ENCODE assay signal across 8 cellular contexts in the genomic region with DNA sequence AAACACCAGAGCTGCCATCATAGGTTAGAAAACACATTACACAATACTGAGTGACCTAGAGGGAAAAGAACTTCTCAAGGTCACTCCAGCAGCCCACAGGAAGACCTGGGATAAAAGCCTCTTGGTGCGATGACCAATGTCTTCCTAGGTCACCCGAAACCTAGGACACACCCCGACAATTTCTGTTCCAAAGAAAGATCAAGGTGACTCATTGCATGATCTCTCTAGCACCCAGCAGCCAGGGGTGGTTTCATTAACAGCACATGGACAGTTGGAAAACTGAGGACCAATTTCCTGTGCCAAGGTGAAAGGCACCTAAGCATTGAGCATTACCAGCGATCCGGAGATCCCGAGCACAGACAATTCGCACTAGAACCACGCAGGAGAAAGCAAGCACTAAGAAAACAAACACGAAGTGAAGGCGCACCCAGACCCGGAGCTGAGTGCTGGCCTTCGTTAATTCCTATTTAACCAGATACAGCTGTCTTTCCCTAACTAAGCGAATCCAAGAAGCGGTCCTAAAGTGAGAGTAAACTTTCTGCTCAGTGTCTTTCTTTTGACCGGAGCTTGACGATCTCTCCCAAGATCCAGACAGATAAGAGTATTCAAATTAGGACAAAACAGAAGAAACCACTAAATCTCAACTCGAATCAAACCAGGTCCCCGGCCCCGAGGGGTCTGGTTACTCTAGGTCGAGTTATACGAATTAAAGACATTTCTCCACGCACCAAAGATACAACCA. TPM values are rescaled to one million over a fixed set of nuclear protein-coding genes. Genes with fewer than 3 reads are reported as not detected.
DNase-seq lines count a peak whose midpoint lies in the region; ATAC-seq and TF ChIP-seq lines count a peak whose summit lies in the region.

No MANE protein-coding gene starts in this region.

- H3K27me3 ChIP-seq in CD8-positive, alpha-beta memory T cell (ENCODE audit: insufficient read depth, low read length, poor library complexity, severe bottlenecking): peaks cover 28% of the 10 kb centered on the region
- H3K27me3 ChIP-seq in iPS-18a (ENCODE audit: control insufficient read depth, insufficient read depth, low read length) (peaks cover 70% of the 10 kb centered on the region), spleen (replicated peaks in 1 of 7) (peaks cover 0 to 58% (median 32%) of the 10 kb centered on the region in 7 donors)

- H3K4me1 ChIP-seq in CD8-positive, alpha-beta memory T cell (ENCODE audit: insufficient read depth, low read length): peaks cover 12% of the 10 kb centered on the region
- H3K4me1 ChIP-seq in iPS-18a (ENCODE audit: control insufficient read depth, low read depth, low read length) (peaks cover 11% of the 10 kb centered on the region), spleen (peaks cover 0 to 33% (median 26%) of the 10 kb centered on the region in 6 donors)

- intact Hi-C loops in spleen (cut with DNase I; ENCODE audit: low total_unique reads): no loop called here

- no peak overlapping the region for H3K4me3 ChIP-seq in CD8-positive, alpha-beta memory T cell (ENCODE audit: low read length)
- peak overlapping the region; percentile 84 for H3K4me3 ChIP-seq in iPS-18a (ENCODE audit: low read length)
- peak overlapping the region in 7 of 8 donors; percentile 48 to 81 (median 56) for H3K4me3 ChIP-seq in spleen

- H3K9me3 Mint-ChIP-seq in CD8-positive, alpha-beta memory T cell: no peaks in the 10 kb centered on the region
- H3K9me3 Mint-ChIP-seq in HFFc6: no peaks in the 10 kb centered on the region

- H3K27me3 Mint-ChIP-seq in CD8-positive, alpha-beta memory T cell: peaks cover 39 to 58% of the 10 kb centered on the region in 2 donors
- H3K27me3 Mint-ChIP-seq in HFFc6 (ENCODE audit: insufficient read depth): peaks cover 46% of the 10 kb centered on the region

- peak overlapping the region; percentile 73 to 87 (median 81) for H3K4me3 Mint-ChIP-seq in CD8-positive, alpha-beta memory T cell
- peak overlapping the region; percentile 78 for H3K4me3 Mint-ChIP-seq in HFFc6

- no peak for TF ChIP-seq POLR2A in spleen (IDR thresholded peaks at IDR 0.05)

- H3K9ac ChIP-seq in iPS-18a (ENCODE audit: low read length): no peak overlapping the region

- CTCF ChIA-PET in CD8-positive, alpha-beta memory T cell (lab: Charles Lee): no interaction called here

- peak overlapping the region in 2 of 8 donors; percentile 26 to 43 for H3K27ac Mint-ChIP-seq in CD8-positive, alpha-beta memory T cell
- no peak overlapping the region for H3K27ac Mint-ChIP-seq in HFFc6

- H3K27ac ChIP-seq in CD8-positive, alpha-beta memory T cell (ENCODE audit: low read depth, low read length): no peak overlapping the region
- no peak overlapping the region for H3K27ac ChIP-seq in iPS-18a (ENCODE audit: low read length)
- peak overlapping the region in 2 of 8 donors; percentile 2 to 30 for H3K27ac ChIP-seq in spleen

- POLR2A ChIA-PET in CD8-positive, alpha-beta memory T cell (lab: Charles Lee): no interaction called here

- WGBS in spleen, 5 donors: 11 to 20% (median 16%) methylated on average over 22 of the region's 22 CpGs

- H3K4me1 Mint-ChIP-seq in CD8-positive, alpha-beta memory T cell: peaks cover 16 to 25% (median 19%) of the 10 kb centered on the region in 3 donors
- H3K4me1 Mint-ChIP-seq in HFFc6 (ENCODE audit: low read depth): peaks cover 19% of the 10 kb centered on the region

- H3K36me3 ChIP-seq in CD8-positive, alpha-beta memory T cell (ENCODE audit: insufficient read depth, low read length): no peaks in the 10 kb centered on the region
- H3K36me3 ChIP-seq in iPS-18a (ENCODE audit: control insufficient read depth, low read depth, low read length) (no peaks in the 10 kb centered on the region), spleen (no peaks in the 10 kb centered on the region)

- TF ChIP-seq CTCF in HFFc6 (IDR thresholded peaks at IDR 0.05) (no peak), spleen (IDR thresholded peaks at IDR 0.05 in 8 of 11, conservative IDR thresholded peaks at IDR 0.05 in 3 of 11) (no peak)

- H3K36me3 Mint-ChIP-seq in CD8-positive, alpha-beta memory T cell: peaks cover 0 to 5% (median 0%) of the 10 kb centered on the region in 3 donors
- no peaks in the 10 kb centered on the region for H3K36me3 Mint-ChIP-seq in HFFc6 (ENCODE audit: low read depth)

- ATAC-seq in HG03139 (IDR thresholded peaks at IDR 0.05; ENCODE audit: unreplicated experiment): no peak

- no peak for DNase-seq in CD8-positive, alpha-beta memory T cell
- DNase-seq in HFFc6 (no peak), amniotic epithelial cell (ENCODE audit: low read depth) (peak; percentile 9), spleen (no peak), NCI-H1417 treated with DMSO at 0.1 percent for 48 hours (lab: John Stamatoyannopoulos, UW) (no peak), NCI-H226 (no peak)

- no peaks in the 10 kb centered on the region for H3K9me3 ChIP-seq in CD8-positive, alpha-beta memory T cell (ENCODE audit: low read length)
- H3K9me3 ChIP-seq in iPS-18a (ENCODE audit: control insufficient read depth, low read depth, low read length) (no peaks in the 10 kb centered on the region), spleen (no peaks in the 10 kb centered on the region)

RNA-seq across cellular contexts. Expression of gene CACNB4, which starts 1.4 kb away (rescaled TPM):
- under 1 TPM; 0.18 to 0.20 TPM for total RNA-seq in CD8-positive, alpha-beta memory T cell
- polyA plus RNA-seq in CD8-positive, alpha-beta memory T cell: not detected
- under 1 TPM in 3 of 6 experiments, not detected in 3; 0.05 to 0.23 (median 0.21) TPM for total RNA-seq in HFFc6 (2021; fragmentation: NEBNext Ultra II Directional; extraction: Animal tissue kit (Norgen Biotek cat#: 25700))
- 1 to 10 TPM; 1.3 to 5.1 (median 2.3) TPM for total RNA-seq in spleen
- under 1 TPM; 0.14 to 0.52 (median 0.42) TPM for polyA plus RNA-seq in spleen
